In the genomic region with DNA sequence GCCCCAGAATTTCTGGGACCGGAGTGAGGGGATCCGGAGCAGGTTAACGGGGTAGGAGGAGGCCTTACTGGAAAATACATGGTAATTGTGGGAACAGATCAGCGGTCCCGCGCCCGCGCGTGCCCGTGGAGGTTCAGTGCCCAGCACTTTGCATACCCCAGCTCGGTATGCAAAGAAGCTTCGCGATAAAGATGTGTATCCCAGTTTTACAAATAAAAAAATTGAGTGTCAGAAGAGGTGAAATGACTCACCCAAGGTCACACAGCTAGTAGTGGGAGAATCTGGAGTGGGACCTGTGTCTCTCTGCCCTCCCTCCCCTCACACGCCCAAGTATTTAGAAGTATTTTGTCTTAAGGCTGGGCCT, we compare ENCODE assay signal across 9 cellular contexts. TPM values are rescaled to one million over a fixed set of nuclear protein-coding genes. Genes with fewer than 3 reads are reported as not detected.
A peak's percentile ranks its signal among the peaks of the same experiment; 100 is the strongest.
DNase-seq lines count a peak whose midpoint lies in the region; ATAC-seq and TF ChIP-seq lines count a peak whose summit lies in the region.
"Had no signal": no experiment of that assay in that cellular context is flagged by ENCODE, and none has a peak within 500 bp of the region (broad histone marks: within the 10 kb centered on the region; RNA-seq: fewer than 3 reads in every experiment).

No MANE protein-coding gene starts in this region.

- no peak overlapping the region for H4K5ac ChIP-seq in IMR-90 (ENCODE audit: low read depth, low read length)

- H2AK9ac ChIP-seq in IMR-90 (replicated peaks; ENCODE audit: low read depth, low read length, poor library complexity): peak overlapping the region; percentile 85

- H3K4me3 ChIP-seq in AG09309 (ENCODE audit: control insufficient read depth, low read depth, low read length) (peak overlapping the region; percentile 51), IMR-90 (ENCODE audit: insufficient read depth, low read depth, low read length) (peak overlapping the region; percentile 85), endocrine pancreas (ENCODE audit: control insufficient read depth, insufficient read depth, low read length) (no peak overlapping the region)

- no peak overlapping the region for H2BK15ac ChIP-seq in IMR-90 (ENCODE audit: low read depth, low read length)

- no peak for TF ChIP-seq POLR2A in IMR-90 (IDR thresholded peaks at IDR 0.05; ENCODE audit: low read depth, low read length)

- no peaks in the 10 kb centered on the region for H3K36me3 Mint-ChIP-seq in neural crest cell (ENCODE audit: low read depth)

- no peak for DNase-seq in AG09309 (ENCODE audit: low read depth)
- DNase-seq in IMR-90: peak; percentile 21
- DNase-seq in neural crest cell (ENCODE audit: low read depth, low spot score): no peak
- no peak for DNase-seq in SKM-1 treated with dmso at 0.1 percent for 144 hours (lab: John Stamatoyannopoulos, UW; ENCODE audit: unreplicated experiment)

- peak overlapping the region; percentile 92 for H2AFZ ChIP-seq in IMR-90 (replicated peaks; ENCODE audit: low read length, poor library complexity)

- no peak overlapping the region for H4K8ac ChIP-seq in IMR-90 (ENCODE audit: low read depth in 2 of 2, low read length in 2 of 2)

- no peak overlapping the region for H3K56ac ChIP-seq in IMR-90 (ENCODE audit: extremely low read depth, insufficient read depth, low read length)

- TF ChIP-seq CTCF in AG09309 (IDR thresholded peaks at IDR 0.05; ENCODE audit: control insufficient read depth, insufficient read depth, low read depth, low read length, missing control alignments) (no peak), IMR-90 (conservative IDR thresholded peaks at IDR 0.05; ENCODE audit: low read depth, low read length) (no peak), neural crest cell (conservative IDR thresholded peaks at IDR 0.05) (no peak)

- H3K4me1 ChIP-seq in IMR-90 (ENCODE audit: control insufficient read depth, insufficient read depth, low read length) (peaks cover 5% of the 10 kb centered on the region; the same call in 1 of the 2 replicates), endocrine pancreas (ENCODE audit: control insufficient read depth, insufficient read depth, low read length) (no peaks in the 10 kb centered on the region)

- H3K18ac ChIP-seq in IMR-90 (ENCODE audit: low read depth, low read length): no peak overlapping the region

- H2BK5ac ChIP-seq in IMR-90 (ENCODE audit: low read depth, low read length, poor library complexity, severe bottlenecking): no peak overlapping the region

- peaks cover 26 to 51% of the 10 kb centered on the region in 2 experiments for H3K79me1 ChIP-seq in IMR-90 (ENCODE audit: low read depth in 1 of 2, low read length in 2 of 2)

- peaks cover 25% of the 10 kb centered on the region for H3K27me3 Mint-ChIP-seq in neural crest cell (ENCODE audit: low read depth)

- WGBS in IMR-90 (ENCODE audit: extremely low coverage in 2 of 2, insufficient read length in 1 of 2), 2 experiments: no CpG with 5 or more reads among the region's 14 CpGs

- peaks cover 19% of the 10 kb centered on the region for H3K4me1 Mint-ChIP-seq in neural crest cell

- peaks cover 7% of the 10 kb centered on the region; the same call in 1 of the 2 replicates for H3K9me1 ChIP-seq in IMR-90 (ENCODE audit: insufficient read depth, low read length)

- H3K14ac ChIP-seq in IMR-90 (replicated peaks; ENCODE audit: low read depth, low read length): 0 out of 2 replicates have a peak overlapping the region, but pooled peaks have one; percentile 19

- CTCF ChIA-PET in IMR-90 (lab: Yijun Ruan, JAX): no interaction called here

- ATAC-seq in IMR-90 (ENCODE audit: low read depth) (peak; percentile 5; the same call in 1 of the 2 replicates), HG02588 (IDR thresholded peaks at IDR 0.05; ENCODE audit: unreplicated experiment) (no peak), HG02973 (IDR thresholded peaks at IDR 0.05; ENCODE audit: unreplicated experiment) (no peak), GM21786 (IDR thresholded peaks at IDR 0.05; ENCODE audit: unreplicated experiment) (no peak)

- peaks cover 8% of the 10 kb centered on the region; the same call in 1 of the 2 replicates for H3K27me3 ChIP-seq in IMR-90 (ENCODE audit: control insufficient read depth, insufficient read depth, low read length)
- peaks cover 2% of the 10 kb centered on the region for H3K27me3 ChIP-seq in endocrine pancreas (ENCODE audit: control insufficient read depth, insufficient read depth, low read length)

- in situ Hi-C loops in IMR-90 (cut with MboI; ENCODE audit: low sequenced_read_pairs): no loop called here

- BruUV-seq in IMR-90 (replicated peaks; lab: Mats Ljungman, UMichigan): no TSS peak

- H2BK20ac ChIP-seq in IMR-90 (ENCODE audit: low read depth, low read length): no peak overlapping the region

- intact Hi-C loops in IMR-90 (cut with micrococcal nuclease): no loop called here

- H3K27ac ChIP-seq in IMR-90 (ENCODE audit: insufficient read depth, low read length): no peak overlapping the region
- H3K27ac ChIP-seq: HL-60 had no signal

- H2BK120ac ChIP-seq in IMR-90 (ENCODE audit: low read depth, low read length): no peak overlapping the region

- dilution Hi-C loops in IMR-90 (cut with HindIII; ENCODE audit: low sequenced_read_pairs, unreplicated experiment): no loop called here

- H4K20me1 ChIP-seq in IMR-90 (ENCODE audit: insufficient read depth, low read length): no peaks in the 10 kb centered on the region

- no peak overlapping the region for H2AK5ac ChIP-seq in IMR-90 (ENCODE audit: low read depth, low read length)

- H3K9me3 ChIP-seq in IMR-90 (ENCODE audit: control insufficient read depth, insufficient read depth, low read length) (no peaks in the 10 kb centered on the region), endocrine pancreas (ENCODE audit: control insufficient read depth, low read length) (no peaks in the 10 kb centered on the region)

- no peaks in the 10 kb centered on the region for H3K9me3 Mint-ChIP-seq in neural crest cell

- H3K4ac ChIP-seq in IMR-90 (ENCODE audit: low read depth, low read length): no peak overlapping the region

- H3K36me3 ChIP-seq in IMR-90 (ENCODE audit: control insufficient read depth, insufficient read depth, low read length) (peaks cover 4% of the 10 kb centered on the region; the same call in 1 of the 2 replicates), endocrine pancreas (ENCODE audit: control insufficient read depth, insufficient read depth, low read length) (no peaks in the 10 kb centered on the region)

- peak overlapping the region; percentile 71 for H3K4me3 Mint-ChIP-seq in neural crest cell

- peak overlapping the region; percentile 38; the same call in 1 of the 2 replicates for H3K23ac ChIP-seq in IMR-90 (ENCODE audit: low read depth, low read length)

- no peak overlapping the region for H4K91ac ChIP-seq in IMR-90 (ENCODE audit: insufficient read depth, low read depth, low read length)

- H3K9ac ChIP-seq in IMR-90 (ENCODE audit: low read depth, low read length): 0 out of 2 replicates have a peak overlapping the region, but pooled peaks have one; percentile 37
- peak overlapping the region; percentile 26 for H3K9ac ChIP-seq in endocrine pancreas (ENCODE audit: control insufficient read depth, insufficient read depth, low read length)

- POLR2A ChIA-PET in IMR-90 (lab: Charles Lee; ENCODE audit: unreplicated experiment): no interaction called here

- H3K27ac Mint-ChIP-seq in neural crest cell (ENCODE audit: unreplicated experiment): no peak overlapping the region

- no peak for TF ChIP-seq RAD21 in IMR-90 (IDR thresholded peaks at IDR 0.05; ENCODE audit: low read length)

- peak overlapping the region; percentile 70; the same call in 1 of the 2 replicates for H3K4me2 ChIP-seq in IMR-90 (ENCODE audit: low read depth, low read length)

TF ChIP-seq in IMR-90, 13 proteins besides CTCF, POLR2A, EP300 and RAD21:
- TF ChIP-seq MAFK (IDR thresholded peaks at IDR 0.05; ENCODE audit: low read depth, low read length) (no peak), RFX5 (IDR thresholded peaks at IDR 0.05; ENCODE audit: low read depth, low read length) (no peak), NFE2L2 (IDR thresholded peaks at IDR 0.05; ENCODE audit: low read depth, low read length) (no peak), CEBPB (IDR thresholded peaks at IDR 0.05; ENCODE audit: low read depth, low read length) (no peak), SMC3 (IDR thresholded peaks at IDR 0.05; ENCODE audit: low read depth, low read length) (no peak), BHLHE40 (IDR thresholded peaks at IDR 0.05; ENCODE audit: low read depth, low read length) (no peak), CHD1 (IDR thresholded peaks at IDR 0.05; ENCODE audit: low read depth, low read length) (no peak), MAZ (IDR thresholded peaks at IDR 0.05; ENCODE audit: borderline replicate concordance, low read depth, low read length) (no peak), RCOR1 (IDR thresholded peaks at IDR 0.05; ENCODE audit: insufficient replicate concordance, low read length) (no peak), MXI1 (IDR thresholded peaks at IDR 0.05; ENCODE audit: borderline replicate concordance, low read depth, low read length) (no peak), FOS (IDR thresholded peaks at IDR 0.05; ENCODE audit: low read depth, low read length) (no peak)
- TF ChIP-seq, protein P1, sequence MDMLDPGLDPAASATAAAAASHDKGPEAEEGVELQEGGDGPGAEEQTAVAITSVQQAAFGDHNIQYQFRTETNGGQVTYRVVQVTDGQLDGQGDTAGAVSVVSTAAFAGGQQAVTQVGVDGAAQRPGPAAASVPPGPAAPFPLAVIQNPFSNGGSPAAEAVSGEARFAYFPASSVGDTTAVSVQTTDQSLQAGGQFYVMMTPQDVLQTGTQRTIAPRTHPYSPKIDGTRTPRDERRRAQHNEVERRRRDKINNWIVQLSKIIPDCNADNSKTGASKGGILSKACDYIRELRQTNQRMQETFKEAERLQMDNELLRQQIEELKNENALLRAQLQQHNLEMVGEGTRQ (IDR thresholded peaks at IDR 0.05; ENCODE audit: low read depth, low read length): no peak
- TF ChIP-seq, protein P2, sequence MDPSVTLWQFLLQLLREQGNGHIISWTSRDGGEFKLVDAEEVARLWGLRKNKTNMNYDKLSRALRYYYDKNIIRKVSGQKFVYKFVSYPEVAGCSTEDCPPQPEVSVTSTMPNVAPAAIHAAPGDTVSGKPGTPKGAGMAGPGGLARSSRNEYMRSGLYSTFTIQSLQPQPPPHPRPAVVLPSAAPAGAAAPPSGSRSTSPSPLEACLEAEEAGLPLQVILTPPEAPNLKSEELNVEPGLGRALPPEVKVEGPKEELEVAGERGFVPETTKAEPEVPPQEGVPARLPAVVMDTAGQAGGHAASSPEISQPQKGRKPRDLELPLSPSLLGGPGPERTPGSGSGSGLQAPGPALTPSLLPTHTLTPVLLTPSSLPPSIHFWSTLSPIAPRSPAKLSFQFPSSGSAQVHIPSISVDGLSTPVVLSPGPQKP (IDR thresholded peaks at IDR 0.05; ENCODE audit: borderline replicate concordance, low read depth, low read length): no peak

RNA-seq across cellular contexts. Expression of a gene that starts 1.0 kb away (rescaled TPM):
- 1.8 and 1.9 TPM in 2 replicates for total RNA-seq in IMR-90 (2012; rRNA removed)
- 2.6 and 2.8 TPM in 2 replicates for polyA plus RNA-seq in IMR-90 (2012; rRNA removed)
- 1.6 and 1.9 TPM in 2 replicates for polyA plus RNA-seq in IMR-90 (2012; cell fraction: cytosol; rRNA removed)
- polyA plus RNA-seq in IMR-90 (2012; cell fraction: nucleus; rRNA removed; ENCODE audit: low replicate concordance): 3.9 and 5.7 TPM in 2 replicates
- total RNA-seq in neural crest cell: 5.7 and 6.1 TPM in 2 replicates
